In genomic region chr13:37059848-37060192, GRCh38 we compare ENCODE assay signal across 8 cellular contexts. TPM values are rescaled to one million over a fixed set of nuclear protein-coding genes. Genes with fewer than 3 reads are reported as not detected.
DNase-seq lines count a peak whose midpoint lies in the region; ATAC-seq and TF ChIP-seq lines count a peak whose summit lies in the region.

No MANE protein-coding gene starts in this region.

- peaks cover 6% of the 10 kb centered on the region for H3K9me3 Mint-ChIP-seq in activated naive CD8-positive, alpha-beta T cell treated with anti-CD3 and anti-CD28 coated beads for 36 hours

- WGBS in lower leg skin, 2 donors = 15 to 16% methylated on average over 10 of the region's 10 CpGs

- H3K4me3 ChIP-seq in lower leg skin (ENCODE audit: low read depth, poor library complexity, severe bottlenecking) (peak overlapping the region; percentile 91), upper lobe of right lung (peak overlapping the region; percentile 95)

- peaks cover 32% of the 10 kb centered on the region for H3K36me3 Mint-ChIP-seq in activated naive CD8-positive, alpha-beta T cell treated with anti-CD3 and anti-CD28 coated beads for 36 hours

- no peaks in the 10 kb centered on the region for H3K27me3 Mint-ChIP-seq in activated naive CD8-positive, alpha-beta T cell treated with anti-CD3 and anti-CD28 coated beads for 36 hours

- no peak for TF ChIP-seq POLR2A in lower leg skin (IDR thresholded peaks at IDR 0.05)

- intact Hi-C loops in lower leg skin (cut with DNase I; ENCODE audit: low total_unique reads) = no loop called here
- intact Hi-C loops in upper lobe of right lung (cut with DNase I) = no loop called here

- peak overlapping the region; percentile 96 for H3K27ac ChIP-seq in upper lobe of right lung

- H3K9me3 ChIP-seq in upper lobe of right lung = no peaks in the 10 kb centered on the region

- no peak for TF ChIP-seq CTCF in lower leg skin (IDR thresholded peaks at IDR 0.05)
- no peak for TF ChIP-seq CTCF in upper lobe of right lung (IDR thresholded peaks at IDR 0.05)

- peak overlapping the region; percentile 86 for H3K4me3 Mint-ChIP-seq in activated naive CD8-positive, alpha-beta T cell treated with anti-CD3 and anti-CD28 coated beads for 36 hours

- peaks cover 12% of the 10 kb centered on the region for H3K4me1 Mint-ChIP-seq in activated naive CD8-positive, alpha-beta T cell treated with anti-CD3 and anti-CD28 coated beads for 36 hours

- peaks cover 19% of the 10 kb centered on the region for H3K4me1 ChIP-seq in upper lobe of right lung

- H3K27ac Mint-ChIP-seq in activated naive CD8-positive, alpha-beta T cell treated with anti-CD3 and anti-CD28 coated beads for 36 hours = peak overlapping the region; percentile 96

- no peak for DNase-seq in activated naive CD8-positive, alpha-beta T cell treated with anti-CD3 and anti-CD28 coated beads for 36 hours
- no peak for DNase-seq in lower leg skin (ENCODE audit: low spot score in 2 of 2)
- DNase-seq in upper lobe of right lung = no peak
- no peak for DNase-seq in NCI-H524 treated with DMSO at 0.1 percent for 48 hours (lab: John Stamatoyannopoulos, UW)
- DNase-seq in NOMO-1 treated with DMSO at 0.1 percent for 48 hours (lab: John Stamatoyannopoulos, UW; ENCODE audit: unreplicated experiment) = no peak

- no peaks in the 10 kb centered on the region for H3K27me3 ChIP-seq in upper lobe of right lung

- ATAC-seq in GM18868 (IDR thresholded peaks at IDR 0.05; ENCODE audit: unreplicated experiment) (peak; percentile 27), HG02970 (IDR thresholded peaks at IDR 0.05; ENCODE audit: low FRiP score, unreplicated experiment) (peak; percentile 29), upper lobe of right lung (no peak), HG03457 (IDR thresholded peaks at IDR 0.05; ENCODE audit: unreplicated experiment) (no peak)

- no peaks in the 10 kb centered on the region for H3K36me3 ChIP-seq in upper lobe of right lung

RNA-seq across cellular contexts. Expression of gene SUPT20H, which starts 0.3 kb away (rescaled TPM):
- 10 to 100 TPM; 47.3 to 53.5 TPM for total RNA-seq in activated naive CD8-positive, alpha-beta T cell treated with anti-CD3 and anti-CD28 coated beads for 36 hours
- total RNA-seq in lower leg skin = 10 to 100 TPM; 23.4 to 35.9 (median 28.6) TPM
- total RNA-seq in upper lobe of right lung = 60.3 TPM

RNA-seq across cellular contexts. Expression of gene CSNK1A1L, which starts 45.6 kb away (rescaled TPM):
- under 1 TPM in 1 of 2 experiments, not detected in 1; 0.08 TPM for total RNA-seq in activated naive CD8-positive, alpha-beta T cell treated with anti-CD3 and anti-CD28 coated beads for 36 hours
- total RNA-seq in lower leg skin = not detected
- total RNA-seq in upper lobe of right lung = not detected

RNA-seq across cellular contexts. Expression of gene EXOSC8, which starts 59.2 kb away (rescaled TPM):
- total RNA-seq in activated naive CD8-positive, alpha-beta T cell treated with anti-CD3 and anti-CD28 coated beads for 36 hours = 100 to 1,000 TPM; 188 to 193 TPM
- total RNA-seq in lower leg skin = 10 to 100 TPM; 17.3 to 24.2 (median 20.4) TPM
- total RNA-seq in upper lobe of right lung = 30.7 TPM

Comparison
In these comparisons a context has a peak if more than half of its experiments do, and no peak if none do; other contexts are left out.
1. ATAC-seq: peak in GM18868 (single experiment) and HG02970 (single experiment); none in upper lobe of right lung (single experiment) and HG03457 (single experiment).